ENCODE assay signal across 31 cellular contexts in genomic region chr11:64466115-64466718, GRCh38.
"Had no signal": no experiment of that assay in that cellular context is flagged by ENCODE, and none has a peak within 500 bp of the region (broad histone marks: within the 10 kb centered on the region; RNA-seq: fewer than 3 reads in every experiment).

No MANE protein-coding gene starts in this region.

- H3K4me3 ChIP-seq: esophagus squamous epithelium, gastroesophageal sphincter had no signal

- H3K27ac ChIP-seq: brain microvascular endothelial cell, epithelial cell of prostate, esophagus squamous epithelium, gastroesophageal sphincter, WERI-Rb-1 had no signal

- H3K27ac Mint-ChIP-seq: activated B cell treated with CpG ODN at 0.5 μM for 24 hours; activated CD8-positive, alpha-beta memory T cell treated with anti-CD3 and anti-CD28 coated beads, Interleukin-2, amount 10 ng/mL, durations not matched to agents 7 days and 5 days; activated CD8-positive, alpha-beta T cell treated with anti-CD3 and anti-CD28 coated beads for 36 hours; activated naive CD4-positive, alpha-beta T cell treated with anti-CD3 and anti-CD28 coated beads for 36 hours; activated naive CD4-positive, alpha-beta T cell treated with anti-CD3 and anti-CD28 coated beads, Interleukin-2, amount 50 U/mL, for 24 hours; activated T-helper 1 cell treated with anti-CD3 and anti-CD28 coated beads, Interleukin-12 subunit alpha, Interleukin-12 subunit beta, Interleukin-2, Interleukin-4 antibody, amounts not matched to agents 30 ng/mL and 10 ng/mL and 1 ng/mL, durations not matched to agents 14 hours and 24 hours and 36 hours; activated T-helper 2 cell treated with anti-CD3 and anti-CD28 coated beads, Interferon-gamma antibody, Interleukin-2, Interleukin-4, amounts not matched to agents 10 μg/mL and 5 μg/mL and 100 μg/mL, durations not matched to agents 14 hours and 24 hours and 36 hours; T-cell; T-helper 1 cell treated with Interleukin-12 subunit alpha and Interleukin-12 subunit beta and Interleukin-4 antibody, amounts not matched to agents 30 μg/mL and 1 μg/mL, for 36 hours had no signal

- H3K4me1 Mint-ChIP-seq: activated B cell treated with CpG ODN at 0.5 μM for 24 hours; activated CD8-positive, alpha-beta memory T cell treated with anti-CD3 and anti-CD28 coated beads, Interleukin-2, amount 10 ng/mL, durations not matched to agents 7 days and 5 days; central memory CD8-positive, alpha-beta T cell had no signal

- H3K4me3 Mint-ChIP-seq: activated B cell treated with CpG ODN at 0.5 μM for 24 hours; activated CD8-positive, alpha-beta memory T cell treated with anti-CD3 and anti-CD28 coated beads, Interleukin-2, amount 10 ng/mL, durations not matched to agents 7 days and 5 days; activated CD8-positive, alpha-beta T cell treated with anti-CD3 and anti-CD28 coated beads for 36 hours; activated naive CD4-positive, alpha-beta T cell treated with anti-CD3 and anti-CD28 coated beads for 36 hours; activated naive CD4-positive, alpha-beta T cell treated with anti-CD3 and anti-CD28 coated beads, Interleukin-2, amount 50 U/mL, for 24 hours; activated T-helper 1 cell treated with anti-CD3 and anti-CD28 coated beads, Interleukin-12 subunit alpha, Interleukin-12 subunit beta, Interleukin-2, Interleukin-4 antibody, amounts not matched to agents 30 ng/mL and 10 ng/mL and 1 ng/mL, durations not matched to agents 14 hours and 24 hours and 36 hours; central memory CD8-positive, alpha-beta T cell; T-cell; T-helper 1 cell treated with Interleukin-12 subunit alpha and Interleukin-12 subunit beta and Interleukin-4 antibody, amounts not matched to agents 30 μg/mL and 1 μg/mL, for 36 hours had no signal

- H3K27me3 Mint-ChIP-seq: activated CD8-positive, alpha-beta T cell treated with anti-CD3 and anti-CD28 coated beads for 36 hours had no signal

- H3K9me3 ChIP-seq: esophagus squamous epithelium, gastroesophageal sphincter had no signal

- DNase-seq: activated B cell treated with CpG ODN at 0.5 μM for 24 hours; activated CD4-positive, alpha-beta T cell treated with anti-CD3 and anti-CD28 coated beads for 48 hours; activated CD4-positive, alpha-beta T cell treated with anti-CD3 and anti-CD28 coated beads, Interleukin-2, amount 50 U/mL, for 1 hour; activated CD4-positive, alpha-beta T cell treated with anti-CD3 and anti-CD28 coated beads, Interleukin-2, amount 50 U/mL, for 48 hours; activated CD8-positive, alpha-beta memory T cell treated with anti-CD3 and anti-CD28 coated beads, Interleukin-2, amount 10 ng/mL, durations not matched to agents 7 days and 5 days; activated CD8-positive, alpha-beta memory T cell treated with anti-CD3 and anti-CD28 coated beads, Interleukin-2, amount 50 U/mL, for 4 hours; activated CD8-positive, alpha-beta T cell treated with anti-CD3 and anti-CD28 coated beads for 36 hours; activated effector memory CD4-positive, alpha-beta T cell treated with anti-CD3 and anti-CD28 coated beads, Interleukin-2, amount 50 U/mL, for 16 hours; activated naive CD4-positive, alpha-beta T cell treated with anti-CD3 and anti-CD28 coated beads for 36 hours; activated T-cell treated with anti-CD3 and anti-CD28 coated beads, Interleukin-2, amount 50 U/mL, for 1 hour; activated T-cell treated with anti-CD3 and anti-CD28 coated beads, Interleukin-2, amount 50 U/mL, for 48 hours; amniotic stem cell; anterior cingulate cortex; brain microvascular endothelial cell; cortex of kidney; dermis blood vessel endothelial cell; effector CD8-positive, alpha-beta T cell; esophagus squamous epithelium; foreskin melanocyte; SW 1271; T-cell; T-helper 9 cell; WERI-Rb-1 had no signal

- ATAC-seq: activated CD4-positive, CD25-positive, alpha-beta regulatory T cell treated with anti-CD3 and anti-CD28 coated beads, Interleukin-2, amount 50 U/mL, for 24 hours; activated CD8-positive, alpha-beta memory T cell treated with anti-CD3 and anti-CD28 coated beads, Interleukin-2, amount 10 ng/mL, durations not matched to agents 7 days and 5 days; activated CD8-positive, alpha-beta T cell treated with anti-CD3 and anti-CD28 coated beads for 36 hours; gastroesophageal sphincter; T-cell had no signal

- H3K4me1 ChIP-seq: esophagus squamous epithelium, gastroesophageal sphincter had no signal

- H3K36me3 ChIP-seq: brain microvascular endothelial cell, esophagus squamous epithelium, gastroesophageal sphincter, WERI-Rb-1 had no signal

- H3K36me3 Mint-ChIP-seq: activated CD8-positive, alpha-beta memory T cell treated with anti-CD3 and anti-CD28 coated beads, Interleukin-2, amount 10 ng/mL, durations not matched to agents 7 days and 5 days; activated naive CD4-positive, alpha-beta T cell treated with anti-CD3 and anti-CD28 coated beads, Interleukin-2, amount 50 U/mL, for 24 hours; T-cell had no signal

- H3K9me3 Mint-ChIP-seq: activated naive CD4-positive, alpha-beta T cell treated with anti-CD3 and anti-CD28 coated beads, Interleukin-2, amount 50 U/mL, for 24 hours; activated T-helper 1 cell treated with anti-CD3 and anti-CD28 coated beads, Interleukin-12 subunit alpha, Interleukin-12 subunit beta, Interleukin-2, Interleukin-4 antibody, amounts not matched to agents 30 ng/mL and 10 ng/mL and 1 ng/mL, durations not matched to agents 14 hours and 24 hours and 36 hours; activated T-helper 2 cell treated with anti-CD3 and anti-CD28 coated beads, Interferon-gamma antibody, Interleukin-2, Interleukin-4, amounts not matched to agents 10 μg/mL and 5 μg/mL and 100 μg/mL, durations not matched to agents 14 hours and 24 hours and 36 hours; T-helper 1 cell treated with Interleukin-12 subunit alpha and Interleukin-12 subunit beta and Interleukin-4 antibody, amounts not matched to agents 30 μg/mL and 1 μg/mL, for 36 hours had no signal
